Comparison of ENCODE assay signal across 21 cellular contexts in the genomic region with DNA sequence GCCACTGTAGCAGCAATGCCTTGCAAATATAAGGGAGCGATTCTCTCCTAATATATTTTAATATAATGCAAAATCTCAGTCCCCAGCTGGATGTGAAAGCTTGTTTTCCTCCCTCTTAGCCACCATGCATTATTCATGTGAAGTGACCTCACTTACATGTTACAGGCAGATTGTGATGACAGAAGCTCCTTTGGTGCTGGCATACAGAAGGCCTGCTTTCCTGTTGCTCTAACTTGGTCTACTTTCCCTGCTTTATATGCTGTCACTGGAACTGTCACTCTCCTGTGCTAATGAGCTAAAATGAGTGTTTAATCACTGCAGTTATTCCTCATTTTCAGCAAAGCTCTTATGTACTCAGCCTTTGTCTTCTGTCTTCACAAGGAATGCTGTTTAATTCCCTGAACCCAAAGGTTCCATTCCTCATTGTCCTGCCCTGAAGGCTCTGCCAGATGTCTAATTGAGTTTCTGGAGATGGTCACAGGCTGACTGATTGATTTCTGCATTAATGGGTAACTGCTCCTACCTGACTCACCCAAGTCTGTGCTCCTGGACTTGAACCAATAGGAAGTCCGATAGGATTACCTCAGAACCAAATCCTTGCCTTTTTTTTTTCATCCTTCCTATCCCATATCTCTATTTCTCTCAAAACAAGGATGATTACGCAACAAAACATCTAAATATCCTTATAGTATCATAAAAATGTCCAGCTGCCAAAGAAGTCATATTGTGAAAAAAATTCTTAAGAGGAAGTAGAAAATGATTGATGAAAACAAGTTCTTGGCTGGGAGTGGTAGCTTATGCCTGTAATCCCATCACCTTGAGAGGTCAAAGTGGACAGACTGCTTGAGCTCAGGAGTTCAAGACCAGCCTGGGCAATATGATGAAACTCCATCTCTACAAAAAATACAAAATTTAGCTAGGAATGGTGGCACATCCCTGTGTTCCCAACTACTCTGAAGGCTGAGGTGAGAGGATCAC.
DNase-seq lines count a peak whose midpoint lies in the region; ATAC-seq, FAIRE-seq and TF ChIP-seq lines count a peak whose summit lies in the region.
"Had no signal": no experiment of that assay in that cellular context is flagged by ENCODE, and none has a peak within 500 bp of the region (broad histone marks: within the 10 kb centered on the region; RNA-seq: fewer than 3 reads in every experiment).

No MANE protein-coding gene starts in this region.

- no peaks in the 10 kb centered on the region for H3K9me3 ChIP-seq in HepG2 (ENCODE audit: low read length)
- no peaks in the 10 kb centered on the region for H3K9me3 ChIP-seq in OCI-LY7 (ENCODE audit: low read length)
- H3K9me3 ChIP-seq: Peyer's patch had no signal

- in situ Hi-C loops in HepG2 (cut with HindIII; ENCODE audit: extremely low pct_ligation_motif_present, low pct_unique_long_range_greater_than_20kb): no loop called here

- no peaks in the 10 kb centered on the region for H3K36me3 Mint-ChIP-seq in brain
- no peaks in the 10 kb centered on the region for H3K36me3 Mint-ChIP-seq in stimulated activated memory B cell treated with anti-CD40 and anti-IgM and Interleukin-4, amounts not matched to agents 10 μg/mL and 1 μg/mL and 100 μg/mL, for 72 hours

- H2AFZ ChIP-seq in HepG2 (ENCODE audit: low read length): no peak overlapping the region
- no peak overlapping the region for H2AFZ ChIP-seq in OCI-LY7 (ENCODE audit: low read length)

- H3K4me1 ChIP-seq in HepG2 (ENCODE audit: insufficient read depth, low read length) (no peaks in the 10 kb centered on the region), OCI-LY7 (ENCODE audit: insufficient read depth, low read length, poor library complexity, severe bottlenecking) (no peaks in the 10 kb centered on the region)
- H3K4me1 ChIP-seq: Peyer's patch had no signal

- intact Hi-C loops in HepG2 (cut with micrococcal nuclease; ENCODE audit: unreplicated experiment) (no loop called here), OCI-LY7 (cut with micrococcal nuclease; ENCODE audit: unreplicated experiment) (no loop called here)

- DNase-seq in DMS 273 (lab: John Stamatoyannopoulos, UW; ENCODE audit: unreplicated experiment) (peak; percentile 7), DMS 273 treated with DMSO at 0.1 percent for 48 hours (lab: John Stamatoyannopoulos, UW) (no peak), HepG2 (ENCODE audit: low spot score) (no peak), putamen (ENCODE audit: low spot score) (peak; percentile 64), OCI-LY7 (ENCODE audit: low spot score) (no peak), RWPE1 (ENCODE audit: low spot score) (no peak)
- DNase-seq: activated CD4-positive, alpha-beta T cell treated with anti-CD3 and anti-CD28 coated beads, Interleukin-2, amount 50 U/mL, for 4 hours; activated CD8-positive, alpha-beta memory T cell treated with anti-CD3 and anti-CD28 coated beads, Interleukin-2, amount 50 U/mL, for 48 hours; activated effector memory CD4-positive, alpha-beta T cell treated with Interleukin-2 at 50 U/mL for 16 hours; dermis blood vessel endothelial cell; EL; foreskin fibroblast; NCI-H2227 treated with DMSO at 0.1 percent for 48 hours; nephron progenitor cell; Peyer's patch had no signal

- BruUV-seq in HepG2 (replicated peaks; lab: Mats Ljungman, UMichigan) (no TSS peak), OCI-LY7 (replicated peaks; lab: Mats Ljungman, UMichigan) (no TSS peak)

- no peak for FAIRE-seq in HepG2 (lab: Jason Lieb, UNC)

- no peak for TF ChIP-seq POLR2A in HepG2 (IDR thresholded peaks at IDR 0.05; ENCODE audit: insufficient read depth in 1 of 2, low read depth in 2 of 2, low read length in 2 of 2)

- POLR2A ChIA-PET in HepG2 (lab: Yijun Ruan, JAX) (no interaction called here), OCI-LY7 (lab: Charles Lee) (no interaction called here), RWPE1 (lab: Yijun Ruan, JAX; ENCODE audit: low non-redundant PET) (no interaction called here)

- H3K27ac Mint-ChIP-seq in brain: peak overlapping the region; percentile 84 to 98 (median 92)
- no peak overlapping the region for H3K27ac Mint-ChIP-seq in stimulated activated memory B cell treated with anti-CD40 and anti-IgM and Interleukin-4, amounts not matched to agents 10 μg/mL and 1 μg/mL and 100 μg/mL, for 72 hours
- H3K27ac Mint-ChIP-seq: B cell, nephron progenitor cell had no signal

- no peaks in the 10 kb centered on the region for H3K36me3 ChIP-seq in HepG2 (replicated peaks in 1 of 2; ENCODE audit: control insufficient read depth in 1 of 2, insufficient read depth in 2 of 2, low read length in 2 of 2)
- H3K36me3 ChIP-seq in OCI-LY7 (ENCODE audit: insufficient read depth, low read length): no peaks in the 10 kb centered on the region
- H3K36me3 ChIP-seq: Peyer's patch had no signal

- H3K9me3 Mint-ChIP-seq in brain: peaks cover 0 to 12% (median 0%) of the 10 kb centered on the region in 5 experiments
- no peaks in the 10 kb centered on the region for H3K9me3 Mint-ChIP-seq in stimulated activated memory B cell treated with anti-CD40 and anti-IgM and Interleukin-4, amounts not matched to agents 10 μg/mL and 1 μg/mL and 100 μg/mL, for 72 hours

- WGBS in HepG2 (ENCODE audit: low lambda C conversion rate): 3% methylated on average over 2 of the region's 3 CpGs

- no peak for ATAC-seq in HepG2
- ATAC-seq in stimulated activated memory B cell treated with anti-CD40 and anti-IgM and Interleukin-4, amounts not matched to agents 10 μg/mL and 1 μg/mL and 100 μg/mL, for 72 hours: no peak
- ATAC-seq: HCT116 had no signal

- CTCF ChIA-PET in HepG2 (lab: Yijun Ruan, JAX; ENCODE audit: low intra/inter-chr PET ratio, low total read pairs) (no interaction called here), OCI-LY7 (lab: Charles Lee; ENCODE audit: unreplicated experiment) (no interaction called here), RWPE1 (lab: Yijun Ruan, JAX) (interaction anchor here (0.7 kb wide), 1 partner anchor 443 kb away, joined by 7 read pairs; no protein-coding TSS in a partner anchor)

- H3K4me1 Mint-ChIP-seq in brain: peaks cover 46% of the 10 kb centered on the region
- no peaks in the 10 kb centered on the region for H3K4me1 Mint-ChIP-seq in stimulated activated memory B cell treated with anti-CD40 and anti-IgM and Interleukin-4, amounts not matched to agents 10 μg/mL and 1 μg/mL and 100 μg/mL, for 72 hours
- H3K4me1 Mint-ChIP-seq: B cell, nephron progenitor cell had no signal

- no peaks in the 10 kb centered on the region for H3K27me3 ChIP-seq in HepG2 (ENCODE audit: control insufficient read depth in 1 of 2, insufficient read depth in 2 of 2, low read length in 2 of 2)
- H3K27me3 ChIP-seq: Peyer's patch had no signal

- peaks cover 3% of the 10 kb centered on the region for H3K27me3 Mint-ChIP-seq in brain
- no peaks in the 10 kb centered on the region for H3K27me3 Mint-ChIP-seq in stimulated activated memory B cell treated with anti-CD40 and anti-IgM and Interleukin-4, amounts not matched to agents 10 μg/mL and 1 μg/mL and 100 μg/mL, for 72 hours
- H3K27me3 Mint-ChIP-seq: B cell had no signal

- H3K4me2 ChIP-seq in HepG2 (ENCODE audit: low read depth, low read length) (no peak overlapping the region), OCI-LY7 (ENCODE audit: low read length) (no peak overlapping the region)

- TF ChIP-seq RAD21 in HepG2 (CRISPR knock-in tag; IDR thresholded peaks at IDR 0.05): no peak

- no peaks in the 10 kb centered on the region for H3K79me2 ChIP-seq in HepG2 (ENCODE audit: insufficient read depth, low read length)
- no peaks in the 10 kb centered on the region for H3K79me2 ChIP-seq in OCI-LY7 (ENCODE audit: insufficient read depth, low read depth, low read length)

- H3K4me3 ChIP-seq in HepG2 (replicated peaks in 1 of 3; ENCODE audit: insufficient read depth in 1 of 3, low read depth in 2 of 3, low read length in 3 of 3) (no peak overlapping the region), OCI-LY7 (ENCODE audit: low read depth, low read length, poor library complexity, severe bottlenecking) (no peak overlapping the region)
- H3K4me3 ChIP-seq: Peyer's patch had no signal

- H4K20me1 ChIP-seq in HepG2 (ENCODE audit: insufficient read depth, low read length): no peaks in the 10 kb centered on the region
- H4K20me1 ChIP-seq in OCI-LY7 (ENCODE audit: insufficient read depth, low read length): no peaks in the 10 kb centered on the region

- H3K9me2 ChIP-seq in OCI-LY7 (ENCODE audit: insufficient read depth, low read length): no peaks in the 10 kb centered on the region

- H3K4me3 Mint-ChIP-seq in brain: peak overlapping the region in 1 of 5 experiments; percentile 14
- no peak overlapping the region for H3K4me3 Mint-ChIP-seq in stimulated activated memory B cell treated with anti-CD40 and anti-IgM and Interleukin-4, amounts not matched to agents 10 μg/mL and 1 μg/mL and 100 μg/mL, for 72 hours
- H3K4me3 Mint-ChIP-seq: B cell, nephron progenitor cell had no signal

- TF ChIP-seq EP300 in HepG2 (IDR thresholded peaks at IDR 0.05; ENCODE audit: low read depth in 2 of 2, low read length in 2 of 2) (no peak), HepG2 (CRISPR knock-in tag; IDR thresholded peaks at IDR 0.05; ENCODE audit: borderline replicate concordance) (no peak)

- no peak for TF ChIP-seq CTCF in brain (conservative IDR thresholded peaks at IDR 0.05)
- TF ChIP-seq CTCF in HepG2 (CRISPR knock-in tag; IDR thresholded peaks at IDR 0.05): no peak
- TF ChIP-seq CTCF in OCI-LY7 (conservative IDR thresholded peaks at IDR 0.05; ENCODE audit: low read length): no peak
- TF ChIP-seq CTCF in RWPE1 (conservative IDR thresholded peaks at IDR 0.05; ENCODE audit: low read depth): no peak

- H3K9ac ChIP-seq in HepG2 (ENCODE audit: insufficient read depth, low read depth, low read length): no peak overlapping the region

- H3K27ac ChIP-seq in HepG2 (ENCODE audit: extremely low read length, insufficient read depth, low read length): no peak overlapping the region
- H3K27ac ChIP-seq in OCI-LY7 (ENCODE audit: low read depth, low read length, poor library complexity, severe bottlenecking): no peak overlapping the region
- H3K27ac ChIP-seq in RWPE1: no peak overlapping the region
- H3K27ac ChIP-seq: 22Rv1, Peyer's patch, VCaP had no signal

TF ChIP-seq in HepG2, 621 proteins besides CTCF, POLR2A, EP300 and RAD21:
- TF ChIP-seq CEBPB (IDR thresholded peaks at IDR 0.05; ENCODE audit: borderline replicate concordance, low read depth, low read length): 0 out of 2 replicates have a peak, but pooled peaks have one; percentile 12
- TF ChIP-seq DPF2 (CRISPR knock-in tag; IDR thresholded peaks at IDR 0.05; ENCODE audit: borderline replicate concordance, low read depth): no peak

Comparison
In these comparisons a context has a peak if more than half of its experiments do, and no peak if none do; other contexts are left out.
1. DNase-seq: peak in DMS 273 (single experiment) and putamen (single experiment); none in DMS 273 treated with DMSO at 0.1 percent for 48 hours (single experiment), HepG2 (single experiment), OCI-LY7 (single experiment) and RWPE1 (single experiment).